Comparison of ENCODE assay signal across 17 cellular contexts in genomic region chr9:112239284-112239683, GRCh38.
DNase-seq lines count a peak whose midpoint lies in the region; ATAC-seq and TF ChIP-seq lines count a peak whose summit lies in the region.
"Had no signal": no experiment of that assay in that cellular context is flagged by ENCODE, and none has a peak within 500 bp of the region (broad histone marks: within the 10 kb centered on the region; RNA-seq: fewer than 3 reads in every experiment).

No MANE protein-coding gene starts in this region.

- peaks cover 3% of the 10 kb centered on the region; the same call in 1 of the 3 replicates for H3K36me3 Mint-ChIP-seq in GM23338 (ENCODE audit: low read depth)

- H4K12ac ChIP-seq in trophoblast cell (ENCODE audit: low read depth, low read length): no peak overlapping the region

- H3K9ac ChIP-seq in trophoblast cell (ENCODE audit: low read length): no peak overlapping the region

- no peak overlapping the region for H3K4me2 ChIP-seq in GM23338
- H3K4me2 ChIP-seq in trophoblast cell (ENCODE audit: low read length): no peak overlapping the region

- H3K4me3 Mint-ChIP-seq in GM23338: no peak overlapping the region

- H3K79me2 ChIP-seq in GM23338 (replicated peaks; ENCODE audit: insufficient read depth): no peaks in the 10 kb centered on the region
- peaks cover 1% of the 10 kb centered on the region for H3K79me2 ChIP-seq in trophoblast cell (ENCODE audit: control insufficient read depth, insufficient read depth, low read length, poor library complexity)

- no peak overlapping the region for H3K23ac ChIP-seq in trophoblast cell (ENCODE audit: low read length)

- H3K14ac ChIP-seq in trophoblast cell (ENCODE audit: low read length): no peak overlapping the region

- no peak overlapping the region for H4K91ac ChIP-seq in trophoblast cell (ENCODE audit: low read depth, low read length)

- no peak overlapping the region for H2BK5ac ChIP-seq in trophoblast cell (ENCODE audit: low read depth, low read length, poor library complexity)

- TF ChIP-seq CTCF in GM23338 (conservative IDR thresholded peaks at IDR 0.05; ENCODE audit: low read depth in 2 of 2) (no peak), epithelial cell of esophagus (IDR thresholded peaks at IDR 0.05; ENCODE audit: insufficient read depth, low read depth, low read length, missing control alignments) (no peak)

- no peaks in the 10 kb centered on the region for H3K9me3 Mint-ChIP-seq in GM23338

- no peak overlapping the region for H2BK12ac ChIP-seq in trophoblast cell (ENCODE audit: low read length)

- peaks cover 14% of the 10 kb centered on the region; the same call in 2 of the 3 replicates for H3K4me1 Mint-ChIP-seq in GM23338

- H3K4ac ChIP-seq in trophoblast cell (ENCODE audit: low read depth, low read length): no peak overlapping the region

- no peak overlapping the region for H3K4me3 ChIP-seq in GM23338
- H3K4me3 ChIP-seq in epithelial cell of esophagus (ENCODE audit: low read length): no peak overlapping the region
- no peak overlapping the region for H3K4me3 ChIP-seq in trophoblast cell (ENCODE audit: low read depth, low read length)
- H3K4me3 ChIP-seq: HAP-1 had no signal

- H3K27ac ChIP-seq in GM23338 (ENCODE audit: low read depth) (no peak overlapping the region), trophoblast cell (ENCODE audit: low read depth, low read length) (no peak overlapping the region)
- H3K27ac ChIP-seq: C4-2B, RWPE1 had no signal

- no peaks in the 10 kb centered on the region for H3K9me2 ChIP-seq in GM23338 (ENCODE audit: insufficient read depth)

- no peaks in the 10 kb centered on the region for H3K79me1 ChIP-seq in trophoblast cell (ENCODE audit: low read length)

- no peak overlapping the region for H4K8ac ChIP-seq in trophoblast cell (ENCODE audit: low read depth, low read length)

- H3K27ac Mint-ChIP-seq in GM23338: no peak overlapping the region

- 0 out of 2 replicates have a peak, but pooled peaks cover 3% of the 10 kb centered on the region for H4K20me1 ChIP-seq in GM23338 (replicated peaks; ENCODE audit: insufficient read depth)

- no peaks in the 10 kb centered on the region for H3K27me3 ChIP-seq in GM23338 (ENCODE audit: insufficient read depth)
- H3K27me3 ChIP-seq in trophoblast cell (ENCODE audit: insufficient read depth, low read length): no peaks in the 10 kb centered on the region

- no CpG with 5 or more reads among the region's 3 CpGs for WGBS in trophoblast cell (ENCODE audit: extremely low coverage, insufficient coverage, insufficient read length)

- ATAC-seq in GM23338 (no peak), GM18517 (IDR thresholded peaks at IDR 0.05; ENCODE audit: unreplicated experiment) (no peak)
- ATAC-seq: SK-N-SH treated with all-trans-retinoic acid at 6 μM for 48 hours had no signal

- H3K18ac ChIP-seq in trophoblast cell (ENCODE audit: low read length): no peak overlapping the region

- H3K9me3 ChIP-seq in trophoblast cell (ENCODE audit: insufficient read depth, low read depth, low read length): no peaks in the 10 kb centered on the region
- H3K9me3 ChIP-seq: HAP-1 had no signal

- H2BK120ac ChIP-seq in trophoblast cell (ENCODE audit: insufficient read depth, low read length, poor library complexity): no peak overlapping the region

- H3K27me3 Mint-ChIP-seq in GM23338 (ENCODE audit: insufficient read depth, low read depth, poor library complexity): no peaks in the 10 kb centered on the region

- no peaks in the 10 kb centered on the region for H3F3A ChIP-seq in GM23338 (replicated peaks; ENCODE audit: low read depth)

- H3K36me3 ChIP-seq in GM23338 (ENCODE audit: insufficient read depth) (no peaks in the 10 kb centered on the region), trophoblast cell (ENCODE audit: control insufficient read depth in 1 of 2, insufficient read depth in 2 of 2, low read length in 2 of 2) (peaks cover 0 to 3% of the 10 kb centered on the region in 2 experiments)
- H3K36me3 ChIP-seq: HAP-1 had no signal

- H2AFZ ChIP-seq in GM23338: no peak overlapping the region
- no peak overlapping the region for H2AFZ ChIP-seq in trophoblast cell (ENCODE audit: insufficient read depth, low read length, poor library complexity)

- no peak overlapping the region for H2AK5ac ChIP-seq in trophoblast cell (ENCODE audit: low read length)

- DNase-seq in GM23338 (ENCODE audit: low spot score) (peak; percentile 35), LoVo (ENCODE audit: low spot score) (peak; percentile 48), epithelial cell of esophagus (ENCODE audit: low read depth) (peak; percentile 49), trophoblast cell (peak; percentile 38 to 41), NCI-H2227 treated with DMSO at 0.1 percent for 48 hours (lab: John Stamatoyannopoulos, UW) (no peak), KG1 (lab: John Stamatoyannopoulos, UW) (no peak)
- DNase-seq: AML-193, NCI-H1105 treated with DMSO at 0.1 percent for 48 hours, NCI-H1694, NCI-H510A, NCI-H774, SIG-M5 had no signal

- H3K4me1 ChIP-seq in GM23338 (ENCODE audit: insufficient read depth) (no peaks in the 10 kb centered on the region), trophoblast cell (ENCODE audit: control insufficient read depth in 1 of 2, insufficient read depth in 2 of 2, low read length in 2 of 2) (peaks cover 0 to 1% of the 10 kb centered on the region in 2 experiments)

TF ChIP-seq in GM23338, 12 proteins besides CTCF, POLR2A, EP300 and RAD21 (continues in another document):
- no peak for TF ChIP-seq ZNF462 (CRISPR knock-in tag; IDR thresholded peaks at IDR 0.05)
- TF ChIP-seq ETS1 (IDR thresholded peaks at IDR 0.05): no peak
- no peak for TF ChIP-seq EZH2 (IDR thresholded peaks at IDR 0.05; ENCODE audit: low read depth, unreplicated experiment)
- TF ChIP-seq ZNF331 (CRISPR knock-in tag; IDR thresholded peaks at IDR 0.05; ENCODE audit: low read depth): no peak
- TF ChIP-seq ZNF114 (CRISPR knock-in tag; IDR thresholded peaks at IDR 0.05): no peak
- no peak for TF ChIP-seq POLR2AphosphoS5 (IDR thresholded peaks at IDR 0.05; ENCODE audit: low read depth)

Comparison
In these comparisons a context has a peak if more than half of its experiments do, and no peak if none do; other contexts are left out.
1. DNase-seq: peak in GM23338 (single experiment), LoVo (single experiment), epithelial cell of esophagus (single experiment) and trophoblast cell (2 of 2); none in NCI-H2227 treated with DMSO at 0.1 percent for 48 hours (single experiment) and KG1 (single experiment).